In genomic region chr9:81791076-81791475, GRCh38 we compare ENCODE assay signal across 17 cellular contexts.
DNase-seq lines count a peak whose midpoint lies in the region; ATAC-seq and TF ChIP-seq lines count a peak whose summit lies in the region.
"Had no signal": no experiment of that assay in that cellular context is flagged by ENCODE, and none has a peak within 500 bp of the region (broad histone marks: within the 10 kb centered on the region; RNA-seq: fewer than 3 reads in every experiment).

No MANE protein-coding gene starts in this region.

- H3K36me3 ChIP-seq in SJCRH30 (no peaks in the 10 kb centered on the region), mesendoderm (ENCODE audit: control insufficient read depth, insufficient read depth, low read length) (no peaks in the 10 kb centered on the region), PC-9 (ENCODE audit: low read depth) (no peaks in the 10 kb centered on the region)

- peak; percentile 37 for DNase-seq in NCI-H524 treated with DMSO at 0.1 percent for 48 hours (lab: John Stamatoyannopoulos, UW)
- peak; percentile 8 to 42 for DNase-seq in SJCRH30
- peak; percentile 26 for DNase-seq in mesendoderm
- DNase-seq in PC-9, result no peak
- no peak for DNase-seq in NCI-H345 treated with DMSO at 0.1 percent for 48 hours (lab: John Stamatoyannopoulos, UW; ENCODE audit: unreplicated experiment)
- DNase-seq: C1 segment of cervical spinal cord; Caco-2; CD4-positive, alpha-beta memory T cell; DMS 273 treated with DMSO at 0.1 percent for 48 hours; DMS79; EL; GDM1; H9 had no signal

- H4K20me1 ChIP-seq in PC-9 (ENCODE audit: insufficient read depth), result no peaks in the 10 kb centered on the region

- no peaks in the 10 kb centered on the region for H3K9me3 ChIP-seq in SJCRH30 (replicated peaks)
- H3K9me3 ChIP-seq in PC-9 (ENCODE audit: insufficient read depth, low read depth), result no peaks in the 10 kb centered on the region
- H3K9me3 ChIP-seq: Caco-2 had no signal

- H3K4me1 ChIP-seq in SJCRH30 (no peaks in the 10 kb centered on the region), mesendoderm (ENCODE audit: control insufficient read depth, low read depth, low read length) (peaks cover 10% of the 10 kb centered on the region), PC-9 (replicated peaks; ENCODE audit: insufficient read depth) (peaks cover 18% of the 10 kb centered on the region)

- peaks cover 16% of the 10 kb centered on the region for H3F3A ChIP-seq in PC-9 (ENCODE audit: insufficient read depth, low read depth)

- H3K79me1 ChIP-seq in mesendoderm (ENCODE audit: low read length), result no peaks in the 10 kb centered on the region

- H3K4me2 ChIP-seq in mesendoderm (ENCODE audit: low read length) (no peak overlapping the region), PC-9 (no peak overlapping the region)
- H3K4me2 ChIP-seq: GM23338 had no signal

- WGBS in mesendoderm (ENCODE audit: extremely low coverage, insufficient coverage, low lambda C conversion rate), result no CpG with 5 or more reads among the region's 7 CpGs

- H3K27me3 ChIP-seq in SJCRH30, result no peaks in the 10 kb centered on the region
- no peaks in the 10 kb centered on the region for H3K27me3 ChIP-seq in mesendoderm (ENCODE audit: insufficient read depth, low read length, poor library complexity)
- H3K27me3 ChIP-seq in PC-9 (ENCODE audit: insufficient read depth, low read depth), result no peaks in the 10 kb centered on the region

- H3K18ac ChIP-seq in mesendoderm (ENCODE audit: low read length), result no peak overlapping the region

- no peak for TF ChIP-seq CTCF in PC-9 (conservative IDR thresholded peaks at IDR 0.05)

- no peak overlapping the region for H3K4ac ChIP-seq in mesendoderm (ENCODE audit: low read depth, low read length)

- H2BK15ac ChIP-seq in mesendoderm (replicated peaks; ENCODE audit: low read depth), result no peak overlapping the region

- no peak overlapping the region for H3K56ac ChIP-seq in mesendoderm (ENCODE audit: low read length)

- CTCF ChIA-PET in PC-9 (lab: Charles Lee), result no interaction called here

- H2AK5ac ChIP-seq in mesendoderm (ENCODE audit: low read length), result no peak overlapping the region

- H3K27ac ChIP-seq in SJCRH30 (no peak overlapping the region), mesendoderm (ENCODE audit: low read depth, low read length) (no peak overlapping the region), PC-9 (no peak overlapping the region)

- no peaks in the 10 kb centered on the region for H3K79me2 ChIP-seq in mesendoderm (ENCODE audit: control insufficient read depth, insufficient read depth, low read length)
- H3K79me2 ChIP-seq in PC-9 (ENCODE audit: low read depth), result no peaks in the 10 kb centered on the region

- no peak overlapping the region for H4K5ac ChIP-seq in mesendoderm (ENCODE audit: low read length)

- H3K4me3 ChIP-seq in SJCRH30 (no peak overlapping the region), mesendoderm (ENCODE audit: low read length) (no peak overlapping the region), PC-9 (no peak overlapping the region)
- H3K4me3 ChIP-seq: GM12878, GM23338 had no signal

- no peak for ATAC-seq in HG03571 (IDR thresholded peaks at IDR 0.05; ENCODE audit: unreplicated experiment)
- ATAC-seq: GM12878, GM23338, HCT116 had no signal

- no peak overlapping the region for H2AFZ ChIP-seq in PC-9
- H2AFZ ChIP-seq: GM23338 had no signal

- intact Hi-C loops in PC-9 (cut with micrococcal nuclease; ENCODE audit: unreplicated experiment), result no loop called here

- no peak overlapping the region for H4K8ac ChIP-seq in mesendoderm (ENCODE audit: low read depth, low read length)

- BruUV-seq in PC-9 (replicated peaks; lab: Mats Ljungman, UMichigan), result no TSS peak

- POLR2A ChIA-PET in PC-9 (lab: Charles Lee; ENCODE audit: unreplicated experiment), result no interaction called here

- H2BK5ac ChIP-seq in mesendoderm (ENCODE audit: low read length), result no peak overlapping the region

- no peak overlapping the region for H3K9ac ChIP-seq in mesendoderm (ENCODE audit: low read length)

- H2BK120ac ChIP-seq in mesendoderm (ENCODE audit: low read depth, low read length), result no peak overlapping the region

- H3K9me2 ChIP-seq in PC-9 (ENCODE audit: insufficient read depth), result no peaks in the 10 kb centered on the region

- no peak overlapping the region for H3K23ac ChIP-seq in mesendoderm (ENCODE audit: low read length)

Comparison
In these comparisons a context has a peak if more than half of its experiments do, and no peak if none do; other contexts are left out.
1. DNase-seq: peak in NCI-H524 treated with DMSO at 0.1 percent for 48 hours (single experiment), SJCRH30 (2 of 2) and mesendoderm (single experiment); none in PC-9 (0 of 2) and NCI-H345 treated with DMSO at 0.1 percent for 48 hours (single experiment).